ENCODE assay signal across 22 cellular contexts in genomic region chr18:29605365-29605764, GRCh38.
A peak's percentile ranks its signal among the peaks of the same experiment; 100 is the strongest.
DNase-seq lines count a peak whose midpoint lies in the region; ATAC-seq and TF ChIP-seq lines count a peak whose summit lies in the region.
"Had no signal": no experiment of that assay in that cellular context is flagged by ENCODE, and none has a peak within 500 bp of the region (broad histone marks: within the 10 kb centered on the region; RNA-seq: fewer than 3 reads in every experiment).

No MANE protein-coding gene starts in this region.

- H3K36me3 ChIP-seq in HEK293 (ENCODE audit: control insufficient read depth in 2 of 2, insufficient read depth in 1 of 2, low read length in 2 of 2) (no peaks in the 10 kb centered on the region), endodermal cell (ENCODE audit: control insufficient read depth, insufficient read depth, low read length) (no peaks in the 10 kb centered on the region)
- H3K36me3 ChIP-seq: BE2C, BLaER1 had no signal

- H3K4me1 Mint-ChIP-seq in endodermal cell: no peaks in the 10 kb centered on the region
- H3K4me1 Mint-ChIP-seq: CD14-positive monocyte; CD4-positive, alpha-beta memory T cell; CD4-positive, CD25-positive, alpha-beta regulatory T cell; CD8-positive, alpha-beta memory T cell had no signal

- CTCF ChIA-PET in HEK293 (lab: Yijun Ruan, JAX): no interaction called here

- H3K9me3 ChIP-seq in HEK293 (ENCODE audit: control insufficient read depth, insufficient read depth, low read depth, low read length) (no peaks in the 10 kb centered on the region), endodermal cell (ENCODE audit: control insufficient read depth, low read length) (peaks cover 65% of the 10 kb centered on the region)
- H3K9me3 ChIP-seq: BE2C had no signal

- no peak overlapping the region for H3K4me3 Mint-ChIP-seq in endodermal cell
- H3K4me3 Mint-ChIP-seq: CD4-positive, alpha-beta memory T cell; CD4-positive, CD25-positive, alpha-beta regulatory T cell; CD8-positive, alpha-beta memory T cell had no signal

- no peak for TF ChIP-seq CTCF in HEK293 (tag by site-specific recombination; IDR thresholded peaks at IDR 0.05)
- TF ChIP-seq CTCF in endodermal cell (conservative IDR thresholded peaks at IDR 0.05): no peak
- no peak for TF ChIP-seq CTCF in foreskin keratinocyte (conservative IDR thresholded peaks at IDR 0.05)

- H3K27me3 ChIP-seq in endodermal cell (ENCODE audit: control insufficient read depth, insufficient read depth, low read length, poor library complexity, severe bottlenecking): no peaks in the 10 kb centered on the region
- H3K27me3 ChIP-seq in foreskin keratinocyte: no peaks in the 10 kb centered on the region
- H3K27me3 ChIP-seq: BE2C, BLaER1 had no signal

- H3K9ac ChIP-seq in endodermal cell (ENCODE audit: extremely low read depth, low read length, poor library complexity, severe bottlenecking): no peak overlapping the region
- H3K9ac ChIP-seq: BLaER1 had no signal

- H3K4me1 ChIP-seq in HEK293 (ENCODE audit: control insufficient read depth, insufficient read depth, low read length) (no peaks in the 10 kb centered on the region), endodermal cell (ENCODE audit: control insufficient read depth, insufficient read depth, low read length) (no peaks in the 10 kb centered on the region), foreskin keratinocyte (no peaks in the 10 kb centered on the region)
- H3K4me1 ChIP-seq: BE2C, BLaER1 had no signal

- ATAC-seq in foreskin keratinocyte (no peak), GM19397 (IDR thresholded peaks at IDR 0.05; ENCODE audit: unreplicated experiment) (no peak)
- ATAC-seq: GM12878 had no signal

- H3K27ac ChIP-seq in HEK293 (ENCODE audit: extremely low read depth, low read depth, low read length): no peak overlapping the region
- no peak overlapping the region for H3K27ac ChIP-seq in endodermal cell (ENCODE audit: low read depth, low read length)
- no peak overlapping the region for H3K27ac ChIP-seq in foreskin keratinocyte
- H3K27ac ChIP-seq: BLaER1 had no signal

- H3K36me3 Mint-ChIP-seq in endodermal cell (ENCODE audit: low read depth): peaks cover 3% of the 10 kb centered on the region
- H3K36me3 Mint-ChIP-seq: CD14-positive monocyte; CD4-positive, alpha-beta memory T cell; CD4-positive, CD25-positive, alpha-beta regulatory T cell; CD8-positive, alpha-beta memory T cell had no signal

- no peak overlapping the region for H3K27ac Mint-ChIP-seq in endodermal cell
- H3K27ac Mint-ChIP-seq: CD14-positive monocyte; CD4-positive, alpha-beta memory T cell; CD4-positive, CD25-positive, alpha-beta regulatory T cell had no signal

- H3K9me3 Mint-ChIP-seq in endodermal cell: peaks cover 45% of the 10 kb centered on the region

- no peaks in the 10 kb centered on the region for H3K27me3 Mint-ChIP-seq in endodermal cell (ENCODE audit: insufficient read depth)
- H3K27me3 Mint-ChIP-seq: CD4-positive, alpha-beta memory T cell; CD4-positive, CD25-positive, alpha-beta regulatory T cell; CD8-positive, alpha-beta memory T cell had no signal

- POLR2A ChIA-PET in HEK293 (lab: Yijun Ruan, JAX): no interaction called here

- DNase-seq in endodermal cell: no peak
- DNase-seq in foreskin keratinocyte: no peak
- DNase-seq in NOMO-1 (lab: John Stamatoyannopoulos, UW; ENCODE audit: unreplicated experiment in 2 of 2): no peak
- DNase-seq: 8988T; BE2C; C1 segment of cervical spinal cord; CD4-positive, alpha-beta memory T cell; CD4-positive, CD25-positive, alpha-beta regulatory T cell; CD8-positive, alpha-beta memory T cell; COR-L47; DMS 273 treated with DMSO at 0.1 percent for 48 hours; DMS153; DMS53; DMS79; DND-41; EL; GDM1 had no signal

- 91% methylated on average over 1 of the region's 1 CpG for WGBS in endodermal cell (ENCODE audit: insufficient coverage in 1 of 2, insufficient read length in 1 of 2), 2 experiments

- H3K4me3 ChIP-seq in HEK293 (ENCODE audit: low read depth, low read length) (no peak overlapping the region), endodermal cell (ENCODE audit: low read length) (peak overlapping the region; percentile 28)
- H3K4me3 ChIP-seq: BLaER1, GM12878 had no signal

TF ChIP-seq in HEK293, 187 proteins besides CTCF, POLR2A, EP300 and RAD21:
- TF ChIP-seq ZNF335 (tag by site-specific recombination; conservative IDR thresholded peaks at IDR 0.05): no peak
- TF ChIP-seq ZNF585B (tag by site-specific recombination; IDR thresholded peaks at IDR 0.05): peak; percentile 82
- peak; percentile 86 for TF ChIP-seq TRIM28 (IDR thresholded peaks at IDR 0.05; ENCODE audit: borderline replicate concordance, low read length)
- TF ChIP-seq ZNF521 (tag by site-specific recombination; IDR thresholded peaks at IDR 0.05): no peak
- no peak for TF ChIP-seq GLIS1 (tag by site-specific recombination; IDR thresholded peaks at IDR 0.05)
- TF ChIP-seq SETDB1 (IDR thresholded peaks at IDR 0.05; ENCODE audit: insufficient read length, low read length): peak; percentile 55
